In genomic region chr6:38714239-38715015, GRCh38 we compare ENCODE assay signal across 9 cellular contexts. TPM values are rescaled to one million over a fixed set of nuclear protein-coding genes. Genes with fewer than 3 reads are reported as not detected.
A peak's percentile ranks its signal among the peaks of the same experiment; 100 is the strongest.
DNase-seq lines count a peak whose midpoint lies in the region; ATAC-seq, FAIRE-seq and TF ChIP-seq lines count a peak whose summit lies in the region.
"Had no signal": no experiment of that assay in that cellular context is flagged by ENCODE, and none has a peak within 500 bp of the region (broad histone marks: within the 10 kb centered on the region; RNA-seq: fewer than 3 reads in every experiment).

No MANE protein-coding gene starts in this region.

- no peak for DNase-seq in CD4-positive, alpha-beta memory T cell
- no peak for DNase-seq in brain microvascular endothelial cell
- DNase-seq in naive thymus-derived CD8-positive, alpha-beta T cell, result peak in 1 of 10 donors; percentile 10
- no peak for DNase-seq in pancreas
- no peak for DNase-seq in NCI-H187 treated with DMSO at 0.1 percent for 48 hours (lab: John Stamatoyannopoulos, UW)
- DNase-seq in SW480 (ENCODE audit: low spot score), result no peak
- DNase-seq: NCI-H1105 had no signal

- peak overlapping the region in 7 of 8 donors; percentile 55 to 72 (median 65) for H3K4me3 Mint-ChIP-seq in CD4-positive, alpha-beta memory T cell
- peak overlapping the region; percentile 42 to 74 (median 56) for H3K4me3 Mint-ChIP-seq in naive thymus-derived CD8-positive, alpha-beta T cell

- H3K4me3 ChIP-seq in CD4-positive, alpha-beta memory T cell (ENCODE audit: low read length in 2 of 2), result peak overlapping the region in 1 of 2 donors; percentile 16
- H3K4me3 ChIP-seq in Loucy (ENCODE audit: low read length, poor library complexity, severe bottlenecking) (peak overlapping the region; percentile 29), brain microvascular endothelial cell (ENCODE audit: low read depth, low read length) (peak overlapping the region; percentile 50), pancreas (peak overlapping the region in 1 of 4 donors; percentile 26)

- H3K9me3 Mint-ChIP-seq in CD4-positive, alpha-beta memory T cell, result peaks cover 0 to 5% (median 0%) of the 10 kb centered on the region in 8 donors
- H3K9me3 Mint-ChIP-seq in naive thymus-derived CD8-positive, alpha-beta T cell, result peaks cover 0 to 6% (median 0%) of the 10 kb centered on the region in 9 donors

- 55 to 57% methylated on average over 4 of the region's 4 CpGs for WGBS in pancreas, 2 donors

- no peak overlapping the region for H3K9ac ChIP-seq in Loucy (ENCODE audit: low read depth, low read length, poor library complexity, severe bottlenecking)

- peaks cover 0 to 3% of the 10 kb centered on the region in 2 donors for H3K9me3 ChIP-seq in CD4-positive, alpha-beta memory T cell (ENCODE audit: control insufficient read depth in 1 of 2, low read length in 2 of 2)
- H3K9me3 ChIP-seq in Loucy (ENCODE audit: insufficient read depth, low read depth, low read length), result no peaks in the 10 kb centered on the region
- H3K9me3 ChIP-seq in pancreas, result no peaks in the 10 kb centered on the region

- no peaks in the 10 kb centered on the region for H3K36me3 Mint-ChIP-seq in CD4-positive, alpha-beta memory T cell
- H3K36me3 Mint-ChIP-seq in naive thymus-derived CD8-positive, alpha-beta T cell, result no peaks in the 10 kb centered on the region

- H3K4me2 ChIP-seq in Loucy (ENCODE audit: low read depth, low read length, poor library complexity, severe bottlenecking), result peak overlapping the region; percentile 40

- H3K9me2 ChIP-seq in Loucy (replicated peaks; ENCODE audit: low read depth, low read length), result no peaks in the 10 kb centered on the region

- peak overlapping the region in 5 of 7 donors; percentile 10 to 89 (median 71) for H3K27ac Mint-ChIP-seq in CD4-positive, alpha-beta memory T cell
- peak overlapping the region in 3 of 10 donors; percentile 1 to 48 (median 27) for H3K27ac Mint-ChIP-seq in naive thymus-derived CD8-positive, alpha-beta T cell

- peaks cover 21 to 25% of the 10 kb centered on the region in 2 donors for H3K27me3 Mint-ChIP-seq in CD4-positive, alpha-beta memory T cell
- peaks cover 29 to 36% (median 32%) of the 10 kb centered on the region in 5 donors for H3K27me3 Mint-ChIP-seq in naive thymus-derived CD8-positive, alpha-beta T cell

- no peaks in the 10 kb centered on the region for H3K27me3 ChIP-seq in CD4-positive, alpha-beta memory T cell (ENCODE audit: insufficient read depth, low read length)
- H3K27me3 ChIP-seq in Loucy (ENCODE audit: insufficient read depth, low read length, poor library complexity, severe bottlenecking), result no peaks in the 10 kb centered on the region
- no peaks in the 10 kb centered on the region for H3K27me3 ChIP-seq in brain microvascular endothelial cell (replicated peaks)
- peaks cover 0 to 13% (median 0%) of the 10 kb centered on the region in 4 donors for H3K27me3 ChIP-seq in pancreas

- intact Hi-C loops in CD4-positive, alpha-beta memory T cell (cut with micrococcal nuclease), result loop anchor here (1.0 kb wide), 1 partner anchor 11 kb away; the partner anchor contains the start of gene GLO1
- intact Hi-C loops in pancreas (cut with DNase I), result no loop called here

- no peak overlapping the region for H3K27ac ChIP-seq in CD4-positive, alpha-beta memory T cell (ENCODE audit: low read depth, low read length)
- H3K27ac ChIP-seq in brain microvascular endothelial cell, result no peak overlapping the region
- no peak overlapping the region for H3K27ac ChIP-seq in pancreas

- TF ChIP-seq CTCF in Loucy (conservative IDR thresholded peaks at IDR 0.05; ENCODE audit: low read length) (no peak), brain microvascular endothelial cell (IDR thresholded peaks at IDR 0.05; ENCODE audit: low read depth, low read length, missing control alignments) (no peak), pancreas (IDR thresholded peaks at IDR 0.05) (no peak)

- FAIRE-seq in pancreas (lab: Jason Lieb, UNC), result no peak

- CTCF ChIA-PET in CD4-positive, alpha-beta memory T cell (lab: Charles Lee; ENCODE audit: partially characterized antibody), result interaction anchor here (0.9 to 2.0 kb wide), 3 partner anchors 9 to 43 kb away, joined by 3 to 7 read pairs (median 4); partner anchors contain the start of gene GLO1

- ATAC-seq in naive thymus-derived CD8-positive, alpha-beta T cell, result peak; percentile 29 to 62
- ATAC-seq in pancreas, result no peak
- ATAC-seq in GM19467 (IDR thresholded peaks at IDR 0.05; ENCODE audit: unreplicated experiment), result no peak

- H3K4me1 Mint-ChIP-seq in CD4-positive, alpha-beta memory T cell, result peaks cover 14 to 23% (median 17%) of the 10 kb centered on the region in 4 donors
- H3K4me1 Mint-ChIP-seq in naive thymus-derived CD8-positive, alpha-beta T cell, result peaks cover 13 to 19% (median 16%) of the 10 kb centered on the region in 4 donors

- H2AFZ ChIP-seq in Loucy (ENCODE audit: low read length), result peak overlapping the region; percentile 85

- no peaks in the 10 kb centered on the region for H3K79me2 ChIP-seq in Loucy (ENCODE audit: insufficient read depth, low read length)

- no peaks in the 10 kb centered on the region for H3K36me3 ChIP-seq in CD4-positive, alpha-beta memory T cell (ENCODE audit: insufficient read depth, low read length)
- H3K36me3 ChIP-seq in Loucy (ENCODE audit: insufficient read depth, low read length), result no peaks in the 10 kb centered on the region
- no peaks in the 10 kb centered on the region for H3K36me3 ChIP-seq in brain microvascular endothelial cell (replicated peaks)
- H3K36me3 ChIP-seq in pancreas, result no peaks in the 10 kb centered on the region

- in situ Hi-C loops in brain microvascular endothelial cell (cut with HindIII; ENCODE audit: low pct_ligation_motif_present, low sequenced_read_pairs), result no loop called here

- H4K20me1 ChIP-seq in Loucy (ENCODE audit: insufficient read depth, low read length, poor library complexity, severe bottlenecking), result no peaks in the 10 kb centered on the region

- H3K4me1 ChIP-seq in CD4-positive, alpha-beta memory T cell (ENCODE audit: insufficient read depth, low read length), result peaks cover 24% of the 10 kb centered on the region
- H3K4me1 ChIP-seq in Loucy (ENCODE audit: insufficient read depth, low read length, poor library complexity, severe bottlenecking), result peaks cover 13% of the 10 kb centered on the region
- H3K4me1 ChIP-seq in pancreas, result no peaks in the 10 kb centered on the region

- H3F3A ChIP-seq in Loucy (ENCODE audit: low read depth), result no peaks in the 10 kb centered on the region

- POLR2A ChIA-PET in CD4-positive, alpha-beta memory T cell (lab: Charles Lee; ENCODE audit: partially characterized antibody), result interaction anchor here (0.6 to 2.4 kb wide), 9 partner anchors 10 to 1839 kb away, joined by 3 to 38 read pairs (median 3); partner anchors contain the start of genes BTBD9, GLO1 and MDGA1
- POLR2A ChIA-PET in naive thymus-derived CD8-positive, alpha-beta T cell (lab: Charles Lee), result interaction anchor here (0.9 kb wide), 2 partner anchors 11 to 12 kb away, joined by 3 read pairs; partner anchors contain the start of gene GLO1

RNA-seq across cellular contexts. Expression of gene DNAH8, which starts 0.7 kb away (rescaled TPM):
- under 1 TPM; 0.09 to 0.17 TPM for total RNA-seq in CD4-positive, alpha-beta memory T cell
- under 1 TPM in 1 of 2 donors, not detected in 1; 0.04 TPM for polyA plus RNA-seq in CD4-positive, alpha-beta memory T cell
- not detected for total RNA-seq in naive thymus-derived CD8-positive, alpha-beta T cell
- not detected for polyA plus RNA-seq in naive thymus-derived CD8-positive, alpha-beta T cell
- total RNA-seq in pancreas, result not detected
- not detected for polyA plus RNA-seq in pancreas

RNA-seq across cellular contexts. Expression of gene GLO1, which starts 11.5 kb away (rescaled TPM):
- total RNA-seq in CD4-positive, alpha-beta memory T cell, result 10 to 100 TPM; 28.3 to 28.7 TPM
- 100 to 1,000 TPM in 1 of 2 donors, 10 to 100 TPM in 1; 82.4 to 172 TPM for polyA plus RNA-seq in CD4-positive, alpha-beta memory T cell
- 10 to 100 TPM; 30.7 to 30.8 TPM for total RNA-seq in naive thymus-derived CD8-positive, alpha-beta T cell
- polyA plus RNA-seq in naive thymus-derived CD8-positive, alpha-beta T cell, result 100 to 1,000 TPM in 1 of 3 donors, 10 to 100 TPM in 2; 74.1 to 103 (median 80.1) TPM
- 10 to 100 TPM; 16.6 to 32.6 (median 20.4) TPM for total RNA-seq in pancreas
- polyA plus RNA-seq in pancreas, result 10 to 100 TPM; 26.7 to 36.5 TPM

Comparison
In these comparisons a context has a peak if more than half of its experiments do, and no peak if none do; other contexts are left out.
1. ATAC-seq: peak in naive thymus-derived CD8-positive, alpha-beta T cell (2 of 2); none in pancreas (0 of 4) and GM19467 (single experiment).